ENCODE assay signal across 1 cellular context in genomic region chr12:49366652-49367380, GRCh38.
TF ChIP-seq lines count a peak whose summit lies in the region.

No MANE protein-coding gene starts in this region.

TF ChIP-seq in H1, 55 proteins besides CTCF, POLR2A, EP300 and RAD21:
- TF ChIP-seq ZNF274 (IDR thresholded peaks at IDR 0.05; ENCODE audit: borderline replicate concordance, extremely low read depth, low read length): no peak
- TF ChIP-seq SUZ12 (IDR thresholded peaks at IDR 0.05; ENCODE audit: low read length): no peak
- peak; percentile 90 for TF ChIP-seq TAF7 (optimal IDR thresholded peaks at IDR 0.05; ENCODE audit: borderline replicate concordance, low read depth, low read length)
- TF ChIP-seq EGR1 (IDR thresholded peaks at IDR 0.05; ENCODE audit: borderline replicate concordance, low read depth, low read length): 0 out of 2 replicates have a peak, but pooled peaks have one; percentile 2
- TF ChIP-seq ATF3 (IDR thresholded peaks at IDR 0.05; ENCODE audit: insufficient read depth, low read depth, low read length): no peak
- no peak for TF ChIP-seq RNF2 (IDR thresholded peaks at IDR 0.05; ENCODE audit: borderline replicate concordance, low read depth, low read length, missing control alignments, poor library complexity, severe bottlenecking)
- TF ChIP-seq ASH2L (IDR thresholded peaks at IDR 0.05; ENCODE audit: low read length): peak; percentile 97
- TF ChIP-seq SIN3A (conservative IDR thresholded peaks at IDR 0.05 in 1 of 2, IDR thresholded peaks at IDR 0.05 in 1 of 2; ENCODE audit: low read depth in 1 of 2, low read length in 2 of 2): no peak; a peak in 1 of 4 replicates
- TF ChIP-seq TEAD4 (IDR thresholded peaks at IDR 0.05; ENCODE audit: low read depth, low read length): no peak
- TF ChIP-seq POLR2AphosphoS5 (IDR thresholded peaks at IDR 0.05; ENCODE audit: low read depth, low read length): peak; percentile 49
- no peak for TF ChIP-seq CEBPB (IDR thresholded peaks at IDR 0.05; ENCODE audit: low read depth, low read length)
- no peak for TF ChIP-seq HDAC2 (IDR thresholded peaks at IDR 0.05; ENCODE audit: borderline replicate concordance in 1 of 2, low read depth in 2 of 2, low read length in 2 of 2)
- no peak for TF ChIP-seq KDM5A (IDR thresholded peaks at IDR 0.05; ENCODE audit: low read length)
- peak; percentile 61 for TF ChIP-seq NRF1 (IDR thresholded peaks at IDR 0.05; ENCODE audit: low read depth, low read length)
- TF ChIP-seq YY1 (IDR thresholded peaks at IDR 0.05; ENCODE audit: low read depth, low read length): no peak
- no peak for TF ChIP-seq SRF (IDR thresholded peaks at IDR 0.05; ENCODE audit: low read depth, low read length)
- TF ChIP-seq JUND (IDR thresholded peaks at IDR 0.05; ENCODE audit: low read length): no peak
- TF ChIP-seq RBBP5 (IDR thresholded peaks at IDR 0.05; ENCODE audit: borderline replicate concordance, low read depth, low read length): peak; percentile 96; the same call in 1 of the 2 replicates
- TF ChIP-seq TBP (IDR thresholded peaks at IDR 0.05; ENCODE audit: low read depth, low read length): peak; percentile 81; the same call in 1 of the 2 replicates
- TF ChIP-seq KDM4A (IDR thresholded peaks at IDR 0.05; ENCODE audit: low read depth, low read length, severe bottlenecking): peak; percentile 78
- TF ChIP-seq CBX8 (IDR thresholded peaks at IDR 0.05; ENCODE audit: borderline replicate concordance, low read depth, low read length): no peak
- no peak for TF ChIP-seq CHD7 (IDR thresholded peaks at IDR 0.05; ENCODE audit: insufficient replicate concordance, low read length)
- TF ChIP-seq TAF1 (IDR thresholded peaks at IDR 0.05; ENCODE audit: low read depth, low read length): peak; percentile 90
- peak; percentile 32 for TF ChIP-seq E2F6 (IDR thresholded peaks at IDR 0.05)
- peak; percentile 97 for TF ChIP-seq PHF8 (conservative IDR thresholded peaks at IDR 0.05; ENCODE audit: low read depth, low read length)
- TF ChIP-seq SIX5 (IDR thresholded peaks at IDR 0.05; ENCODE audit: low read depth, low read length): no peak
